ENCODE assay signal across 11 cellular contexts in genomic region chr6:39362487-39362865, GRCh38. TPM values are rescaled to one million over a fixed set of nuclear protein-coding genes. Genes with fewer than 3 reads are reported as not detected.
DNase-seq lines count a peak whose midpoint lies in the region; ATAC-seq and TF ChIP-seq lines count a peak whose summit lies in the region.
"Had no signal": no experiment of that assay in that cellular context is flagged by ENCODE, and none has a peak within 500 bp of the region (broad histone marks: within the 10 kb centered on the region; RNA-seq: fewer than 3 reads in every experiment).

No MANE protein-coding gene starts in this region.

- H3K4me1 ChIP-seq in left lung: peaks cover 0 to 5% of the 10 kb centered on the region in 2 donors

- no peaks in the 10 kb centered on the region for H3K27me3 ChIP-seq in left lung

- ATAC-seq in HG03354 (IDR thresholded peaks at IDR 0.05; ENCODE audit: poor library complexity, severe bottlenecking, unreplicated experiment) (peak; percentile 18), left lung (peak; percentile 13), GM21723 (IDR thresholded peaks at IDR 0.05; ENCODE audit: unreplicated experiment) (no peak), HG02798 (IDR thresholded peaks at IDR 0.05; ENCODE audit: poor library complexity, unreplicated experiment) (no peak)

- no peak overlapping the region for H3K27ac Mint-ChIP-seq in nephron progenitor cell

- peaks cover 31% of the 10 kb centered on the region for H3K4me1 Mint-ChIP-seq in nephron progenitor cell

- intact Hi-C loops in left lung (cut with DNase I): loop anchor here in 1 of 2 donors (10.0 kb wide), 1 partner anchor 522 kb away; no protein-coding TSS in a partner anchor

- H3K27me3 Mint-ChIP-seq in nephron progenitor cell (ENCODE audit: low read depth, poor library complexity): peaks cover 11% of the 10 kb centered on the region

- H3K27ac ChIP-seq in left lung: no peak overlapping the region
- H3K27ac ChIP-seq: lower lobe of right lung had no signal

- H3K9me3 Mint-ChIP-seq in nephron progenitor cell: no peaks in the 10 kb centered on the region
- H3K9me3 Mint-ChIP-seq: central memory CD8-positive, alpha-beta T cell had no signal

- TF ChIP-seq CTCF in left lung (IDR thresholded peaks at IDR 0.05) (no peak), nephron progenitor cell (IDR thresholded peaks at IDR 0.05) (no peak)

- no peak overlapping the region for H3K4me3 ChIP-seq in left lung
- H3K4me3 ChIP-seq: lower lobe of right lung had no signal

- peak; percentile 9 for DNase-seq in DMS114 treated with DMSO at 0.1 percent for 48 hours (lab: John Stamatoyannopoulos, UW; ENCODE audit: unreplicated experiment)
- peak; percentile 18 for DNase-seq in SKM-1 treated with dmso at 0.1 percent for 144 hours (lab: John Stamatoyannopoulos, UW; ENCODE audit: unreplicated experiment)
- DNase-seq in left lung: no peak
- DNase-seq in DMS79 (lab: John Stamatoyannopoulos, UW): no peak
- DNase-seq in nephron progenitor cell: no peak
- DNase-seq: activated CD4-positive, alpha-beta T cell treated with anti-CD3 and anti-CD28 coated beads for 1 hour had no signal

- H3K9me3 ChIP-seq in left lung: no peaks in the 10 kb centered on the region
- H3K9me3 ChIP-seq: lower lobe of right lung had no signal

- no peaks in the 10 kb centered on the region for H3K36me3 Mint-ChIP-seq in nephron progenitor cell (ENCODE audit: low read depth)

- no peak overlapping the region for H3K4me3 Mint-ChIP-seq in nephron progenitor cell
- H3K4me3 Mint-ChIP-seq: central memory CD8-positive, alpha-beta T cell had no signal

- H3K36me3 ChIP-seq in left lung: no peaks in the 10 kb centered on the region
- H3K36me3 ChIP-seq: lower lobe of right lung had no signal

RNA-seq across cellular contexts. Expression of gene KCNK16, which starts 40.0 kb away (rescaled TPM):
- total RNA-seq in left lung: not detected
- total RNA-seq: lower lobe of right lung had no signal

RNA-seq across cellular contexts. Expression of gene KCNK17, which starts 48.3 kb away (rescaled TPM):
- total RNA-seq in left lung: 1 to 10 TPM; 4.8 to 5.2 TPM

Comparison
In these comparisons a context has a peak if more than half of its experiments do, and no peak if none do; other contexts are left out.
1. DNase-seq: peak in DMS114 treated with DMSO at 0.1 percent for 48 hours (single experiment) and SKM-1 treated with dmso at 0.1 percent for 144 hours (single experiment); none in left lung (0 of 2), DMS79 (single experiment) and nephron progenitor cell (single experiment).
2. ATAC-seq: peak in HG03354 (single experiment) and left lung (single experiment); none in GM21723 (single experiment) and HG02798 (single experiment).